In genomic region chrX:107574054-107574683, GRCh38 we compare ENCODE assay signal across 14 cellular contexts. TPM values are rescaled to one million over a fixed set of nuclear protein-coding genes. Genes with fewer than 3 reads are reported as not detected.
A peak's percentile ranks its signal among the peaks of the same experiment; 100 is the strongest.
DNase-seq lines count a peak whose midpoint lies in the region; ATAC-seq, FAIRE-seq and TF ChIP-seq lines count a peak whose summit lies in the region.
"Had no signal": no experiment of that assay in that cellular context is flagged by ENCODE, and none has a peak within 500 bp of the region (broad histone marks: within the 10 kb centered on the region; RNA-seq: fewer than 3 reads in every experiment).

No MANE protein-coding gene starts in this region.

- CTCF ChIA-PET in activated CD4-positive, alpha-beta memory T cell treated with anti-CD3 and anti-CD28 coated beads, Interleukin-2, amount 10 ng/mL, durations not matched to agents 7 days and 5 days (lab: Charles Lee) = no interaction called here

- no peak overlapping the region for H2AFZ ChIP-seq in keratinocyte (ENCODE audit: control insufficient read depth, low read length)

- no peaks in the 10 kb centered on the region for H3K36me3 Mint-ChIP-seq in activated CD4-positive, alpha-beta memory T cell treated with anti-CD3 and anti-CD28 coated beads, Interleukin-2, amount 10 ng/mL, durations not matched to agents 7 days and 5 days (ENCODE audit: low read depth)
- H3K36me3 Mint-ChIP-seq: activated naive CD4-positive, alpha-beta T cell treated with anti-CD3 and anti-CD28 coated beads, Interleukin-2, amount 50 U/mL, for 24 hours had no signal

- TF ChIP-seq CTCF in AG10803 (conservative IDR thresholded peaks at IDR 0.05; ENCODE audit: low read length) = no peak
- TF ChIP-seq CTCF in astrocyte of the spinal cord (IDR thresholded peaks at IDR 0.05; ENCODE audit: low read depth, low read length) = no peak
- TF ChIP-seq CTCF in keratinocyte (optimal IDR thresholded peaks at IDR 0.05 in 1 of 3, IDR thresholded peaks at IDR 0.05 in 1 of 3, conservative IDR thresholded peaks at IDR 0.05 in 1 of 3; ENCODE audit: extremely low read depth in 1 of 3, insufficient read depth in 2 of 3, low read length in 3 of 3) = no peak

- peaks cover 4% of the 10 kb centered on the region for H3K4me1 ChIP-seq in keratinocyte (ENCODE audit: control insufficient read depth, extremely low read depth, insufficient read depth, low read length)
- H3K4me1 ChIP-seq: heart left ventricle had no signal

- H3K4me1 Mint-ChIP-seq in activated CD4-positive, alpha-beta memory T cell treated with anti-CD3 and anti-CD28 coated beads, Interleukin-2, amount 10 ng/mL, durations not matched to agents 7 days and 5 days = peaks cover 6% of the 10 kb centered on the region
- H3K4me1 Mint-ChIP-seq: activated naive CD4-positive, alpha-beta T cell treated with anti-CD3 and anti-CD28 coated beads, Interleukin-2, amount 50 U/mL, for 24 hours had no signal

- POLR2A ChIA-PET in activated CD4-positive, alpha-beta memory T cell treated with anti-CD3 and anti-CD28 coated beads, Interleukin-2, amount 10 ng/mL, durations not matched to agents 7 days and 5 days (lab: Charles Lee) = no interaction called here

- no peak overlapping the region for H3K4me3 Mint-ChIP-seq in activated CD4-positive, alpha-beta memory T cell treated with anti-CD3 and anti-CD28 coated beads, Interleukin-2, amount 10 ng/mL, durations not matched to agents 7 days and 5 days
- H3K4me3 Mint-ChIP-seq: activated naive CD4-positive, alpha-beta T cell treated with anti-CD3 and anti-CD28 coated beads, Interleukin-2, amount 50 U/mL, for 24 hours; T-helper 2 cell treated with Interferon-gamma antibody and Interleukin-4, amounts not matched to agents 5 μg/mL and 100 μg/mL, for 36 hours had no signal

- H3K27ac ChIP-seq in keratinocyte (ENCODE audit: control insufficient read depth, insufficient read depth, low read length) (peak overlapping the region; percentile 33), caudate nucleus (ENCODE audit: low read depth, low read length) (no peak overlapping the region)
- H3K27ac ChIP-seq: heart left ventricle had no signal

- in situ Hi-C loops in astrocyte of the spinal cord (cut with HindIII; ENCODE audit: low sequenced_read_pairs) = no loop called here

- H3K36me3 ChIP-seq in keratinocyte (ENCODE audit: control insufficient read depth in 2 of 2, extremely low read depth in 1 of 2, insufficient read depth in 2 of 2, low read length in 2 of 2) = no peaks in the 10 kb centered on the region
- H3K36me3 ChIP-seq: heart left ventricle had no signal

- H3K27ac Mint-ChIP-seq in activated CD4-positive, alpha-beta memory T cell treated with anti-CD3 and anti-CD28 coated beads, Interleukin-2, amount 10 ng/mL, durations not matched to agents 7 days and 5 days = no peak overlapping the region
- H3K27ac Mint-ChIP-seq: activated naive CD4-positive, alpha-beta T cell treated with anti-CD3 and anti-CD28 coated beads, Interleukin-2, amount 50 U/mL, for 24 hours; T-helper 2 cell treated with Interferon-gamma antibody and Interleukin-4, amounts not matched to agents 5 μg/mL and 100 μg/mL, for 36 hours had no signal

- H3K27me3 ChIP-seq in keratinocyte (ENCODE audit: control insufficient read depth, extremely low read depth, insufficient read depth, low read length) = no peaks in the 10 kb centered on the region

- no peaks in the 10 kb centered on the region for H3K9me1 ChIP-seq in keratinocyte (ENCODE audit: control insufficient read depth, extremely low read depth, insufficient read depth, low read length)

- no peaks in the 10 kb centered on the region for H3K79me2 ChIP-seq in keratinocyte (ENCODE audit: control insufficient read depth, insufficient read depth, low read length)

- DNase-seq in AG10803 (ENCODE audit: low read depth) (peak; percentile 59), astrocyte of the spinal cord (ENCODE audit: low read depth, low spot score) (peak; percentile 65), keratinocyte (ENCODE audit: low read depth, low spot score) (no peak), caudate nucleus (lab: John Stamatoyannopoulos, UW) (no peak), SHP77 treated with DMSO at 0.1 percent for 48 hours (lab: John Stamatoyannopoulos, UW) (no peak)
- DNase-seq in activated CD4-positive, alpha-beta memory T cell treated with anti-CD3 and anti-CD28 coated beads, Interleukin-2, amount 10 ng/mL, durations not matched to agents 7 days and 5 days = no peak
- DNase-seq: heart left ventricle; NCI-H2081; stimulated activated naive CD4-positive, alpha-beta T cell had no signal

- no peaks in the 10 kb centered on the region for H3K27me3 Mint-ChIP-seq in activated CD4-positive, alpha-beta memory T cell treated with anti-CD3 and anti-CD28 coated beads, Interleukin-2, amount 10 ng/mL, durations not matched to agents 7 days and 5 days
- H3K27me3 Mint-ChIP-seq: activated naive CD4-positive, alpha-beta T cell treated with anti-CD3 and anti-CD28 coated beads, Interleukin-2, amount 50 U/mL, for 24 hours had no signal

- H3K4me3 ChIP-seq in AG10803 (ENCODE audit: low read length) (no peak overlapping the region), astrocyte of the spinal cord (ENCODE audit: low read depth, low read length) (no peak overlapping the region), keratinocyte (ENCODE audit: control insufficient read depth in 2 of 3, extremely low read depth in 1 of 3, insufficient read depth in 2 of 3, low read depth in 1 of 3, low read length in 3 of 3) (no peak overlapping the region)
- H3K4me3 ChIP-seq: heart left ventricle, lung had no signal

- no peak overlapping the region for H3K9ac ChIP-seq in keratinocyte (ENCODE audit: control insufficient read depth, extremely low read depth, insufficient read depth, low read length)

- FAIRE-seq in keratinocyte (lab: Jason Lieb, UNC) = no peak

- ATAC-seq in HG03442 (IDR thresholded peaks at IDR 0.05; ENCODE audit: unreplicated experiment) (peak; percentile 40), HG03175 (IDR thresholded peaks at IDR 0.05; ENCODE audit: unreplicated experiment) (no peak)
- ATAC-seq: heart left ventricle had no signal

- H3K4me2 ChIP-seq in keratinocyte (ENCODE audit: control insufficient read depth, extremely low read depth, insufficient read depth, low read depth, low read length) = no peak overlapping the region

- no peaks in the 10 kb centered on the region for H4K20me1 ChIP-seq in keratinocyte (ENCODE audit: control insufficient read depth, extremely low read depth, insufficient read depth, low read length)

- dilution Hi-C loops in keratinocyte (cut with MboI; ENCODE audit: extremely low pct_ligation_motif_present, low sequenced_read_pairs) = no loop called here

- no peaks in the 10 kb centered on the region for H3K9me3 Mint-ChIP-seq in activated CD4-positive, alpha-beta memory T cell treated with anti-CD3 and anti-CD28 coated beads, Interleukin-2, amount 10 ng/mL, durations not matched to agents 7 days and 5 days
- H3K9me3 Mint-ChIP-seq: activated naive CD4-positive, alpha-beta T cell treated with anti-CD3 and anti-CD28 coated beads, Interleukin-2, amount 50 U/mL, for 24 hours had no signal

- H3K9me3 ChIP-seq in keratinocyte (ENCODE audit: control insufficient read depth, low read depth, low read length) = peaks cover 3% of the 10 kb centered on the region
- H3K9me3 ChIP-seq: heart left ventricle had no signal

RNA-seq across cellular contexts. Expression of gene PRPS1, which starts 54.1 kb away (rescaled TPM):
- 34.0 to 48.4 TPM (median 39.5 TPM) in 3 replicates for polyA plus RNA-seq in keratinocyte
- polyA plus RNA-seq in keratinocyte (2011; ENCODE audit: low read depth) = 7.4 TPM
- polyA plus RNA-seq in keratinocyte (2011; cell fraction: cytosol; rRNA removed) = 37.6 and 41.7 TPM in 2 replicates
- polyA plus RNA-seq in keratinocyte (2011; cell fraction: nucleus; rRNA removed) = 29.2 and 29.8 TPM in 2 replicates
- polyA plus RNA-seq in keratinocyte (2012; ENCODE audit: low replicate concordance) = 15.0 and 27.8 TPM in 2 replicates
- 19.1 to 39.9 TPM (median 29.5 TPM) in 3 replicates for polyA minus RNA-seq in keratinocyte
- polyA minus RNA-seq in keratinocyte (2011; cell fraction: cytosol; rRNA and poly(A)+ RNA removed) = 22.3 TPM
- 11.9 and 16.4 TPM in 2 replicates for polyA minus RNA-seq in keratinocyte (2011; cell fraction: nucleus; rRNA and poly(A)+ RNA removed)
- total RNA-seq in activated CD4-positive, alpha-beta memory T cell treated with anti-CD3 and anti-CD28 coated beads, Interleukin-2, amount 10 ng/mL, durations not matched to agents 7 days and 5 days = 10 to 100 TPM; 67.4 to 70.2 TPM

Comparison
In these comparisons a context has a peak if more than half of its experiments do, and no peak if none do; other contexts are left out.
1. DNase-seq: peak in AG10803 (single experiment) and astrocyte of the spinal cord (single experiment); none in keratinocyte (single experiment), caudate nucleus (0 of 61), activated CD4-positive, alpha-beta memory T cell treated with anti-CD3 and anti-CD28 coated beads, Interleukin-2, amount 10 ng/mL, durations not matched to agents 7 days and 5 days (single experiment) and SHP77 treated with DMSO at 0.1 percent for 48 hours (single experiment).